ENCODE assay signal across 18 cellular contexts in the genomic region with DNA sequence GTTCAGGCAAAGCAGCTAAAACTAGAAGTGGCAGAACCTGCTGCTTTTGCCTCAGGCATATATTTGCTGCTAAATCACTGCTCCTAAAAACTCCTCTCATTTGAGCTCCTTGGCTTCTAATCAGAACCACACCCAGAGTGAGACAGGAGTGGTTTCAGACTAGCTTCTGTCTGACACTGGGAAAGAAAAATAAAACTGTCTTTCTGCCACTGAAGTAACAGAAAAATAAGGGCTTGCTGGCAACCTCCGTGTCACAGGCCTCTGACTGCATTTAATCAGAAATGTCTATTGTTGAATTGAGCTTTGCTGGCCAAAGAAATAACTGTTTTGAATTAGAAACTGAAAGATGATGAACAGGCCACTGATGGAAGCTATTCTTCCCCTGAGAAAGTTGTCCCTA. TPM values are rescaled to one million over a fixed set of nuclear protein-coding genes. Genes with fewer than 3 reads are reported as not detected.
DNase-seq lines count a peak whose midpoint lies in the region; ATAC-seq and TF ChIP-seq lines count a peak whose summit lies in the region.
"Had no signal": no experiment of that assay in that cellular context is flagged by ENCODE, and none has a peak within 500 bp of the region (broad histone marks: within the 10 kb centered on the region; RNA-seq: fewer than 3 reads in every experiment).

No MANE protein-coding gene starts in this region.

- H3K4me3 ChIP-seq in PC-3 (ENCODE audit: low read length) (peak overlapping the region; percentile 37; the same call in 1 of the 2 replicates), esophagus muscularis mucosa (peak overlapping the region in 1 of 4 donors; percentile 27), stomach (no peak overlapping the region)
- H3K4me3 ChIP-seq: coronary artery, upper lobe of left lung had no signal

- TF ChIP-seq CTCF in PC-3 (conservative IDR thresholded peaks at IDR 0.05; ENCODE audit: low read depth, low read length) (no peak), esophagus muscularis mucosa (IDR thresholded peaks at IDR 0.05) (no peak), stomach (IDR thresholded peaks at IDR 0.05) (no peak)

- no peak for TF ChIP-seq EP300 in esophagus muscularis mucosa (IDR thresholded peaks at IDR 0.05)
- no peak for TF ChIP-seq EP300 in stomach (IDR thresholded peaks at IDR 0.05)

- no TSS peak for BruUV-seq in PC-3 (replicated peaks; lab: Mats Ljungman, UMichigan)

- H3K27me3 ChIP-seq in PC-3 (ENCODE audit: low read length) (no peaks in the 10 kb centered on the region), esophagus muscularis mucosa (no peaks in the 10 kb centered on the region), stomach (no peaks in the 10 kb centered on the region)
- H3K27me3 ChIP-seq: upper lobe of left lung had no signal

- H3K4me1 ChIP-seq in PC-3 (ENCODE audit: insufficient read depth, low read length), result peaks cover 19% of the 10 kb centered on the region
- peaks cover 0 to 13% (median 8%) of the 10 kb centered on the region in 4 donors for H3K4me1 ChIP-seq in esophagus muscularis mucosa
- H3K4me1 ChIP-seq in stomach, result peaks cover 0 to 10% (median 2%) of the 10 kb centered on the region in 4 donors

- POLR2A ChIA-PET in PC-3 (lab: Charles Lee; ENCODE audit: unreplicated experiment), result no interaction called here

- no peaks in the 10 kb centered on the region for H4K20me1 ChIP-seq in PC-3 (ENCODE audit: low read length)

- H3K9me2 ChIP-seq in PC-3 (replicated peaks; ENCODE audit: low read length), result no peaks in the 10 kb centered on the region

- H3K9ac ChIP-seq in PC-3 (ENCODE audit: low read length), result no peak overlapping the region

- H3K79me2 ChIP-seq in PC-3 (ENCODE audit: low read length), result no peaks in the 10 kb centered on the region

- H3K9me3 ChIP-seq in PC-3 (ENCODE audit: low read length), result no peaks in the 10 kb centered on the region
- no peaks in the 10 kb centered on the region for H3K9me3 ChIP-seq in esophagus muscularis mucosa
- no peaks in the 10 kb centered on the region for H3K9me3 ChIP-seq in stomach
- H3K9me3 ChIP-seq: upper lobe of left lung had no signal

- CTCF ChIA-PET in PC-3 (lab: Charles Lee), result interaction anchor here (0.6 to 1.1 kb wide), 2 partner anchors 21 to 430 kb away, joined by 3 to 6 read pairs; no protein-coding TSS in a partner anchor

- peak; percentile 90 for ATAC-seq in PC-3
- ATAC-seq in HG03432 (IDR thresholded peaks at IDR 0.05; ENCODE audit: unreplicated experiment), result no peak
- ATAC-seq in left lobe of liver, result no peak

- DNase-seq in PC-3 (peak; percentile 73), esophagus muscularis mucosa (ENCODE audit: extremely low spot score) (no peak), islet precursor cell (peak; percentile 51), stomach (no peak), left lobe of liver (ENCODE audit: low spot score) (no peak), NCI-H146 treated with DMSO at 0.1 percent for 48 hours (lab: John Stamatoyannopoulos, UW; ENCODE audit: unreplicated experiment) (no peak)
- DNase-seq in activated CD8-positive, alpha-beta memory T cell treated with anti-CD3 and anti-CD28 coated beads, Interleukin-2, amount 50 U/mL, for 48 hours, result no peak
- DNase-seq: activated CD4-positive, alpha-beta T cell treated with anti-CD3 and anti-CD28 coated beads, Interleukin-2, amount 50 U/mL, for 4 hours; activated T-cell treated with anti-CD3 and anti-CD28 coated beads, Interleukin-2, amount 50 U/mL, for 72 hours; Calu3; foreskin melanocyte; immature natural killer cell; NCI-H526 treated with DMSO at 0.1 percent for 48 hours; stimulated activated CD8-positive, alpha-beta memory T cell treated with anti-CD3 and anti-CD28 coated beads, Interleukin-4, amount 100 ng/mL, for 48 hours; SW 1271; upper lobe of left lung had no signal

- H3K27ac ChIP-seq in PC-3 (ENCODE audit: low read length), result peak overlapping the region; percentile 49
- peak overlapping the region; percentile 41 to 68 (median 63) for H3K27ac ChIP-seq in esophagus muscularis mucosa (replicated peaks in 1 of 4)
- peak overlapping the region in 3 of 5 donors; percentile 31 to 59 (median 40) for H3K27ac ChIP-seq in stomach
- H3K27ac ChIP-seq: upper lobe of left lung had no signal

- H3K36me3 ChIP-seq in PC-3 (ENCODE audit: low read depth, low read length), result no peaks in the 10 kb centered on the region
- no peaks in the 10 kb centered on the region for H3K36me3 ChIP-seq in esophagus muscularis mucosa
- H3K36me3 ChIP-seq in stomach, result no peaks in the 10 kb centered on the region
- H3K36me3 ChIP-seq: upper lobe of left lung had no signal

- WGBS in esophagus muscularis mucosa, result 64% methylated on average over 1 of the region's 1 CpG
- WGBS in stomach, 5 donors, result 26 to 63% (median 29%) methylated on average over 1 of the region's 1 CpG

- no peak overlapping the region for H2AFZ ChIP-seq in PC-3 (ENCODE audit: low read length)

- no peak for TF ChIP-seq POLR2A in esophagus muscularis mucosa (IDR thresholded peaks at IDR 0.05; ENCODE audit: low read depth)
- no peak for TF ChIP-seq POLR2A in stomach (IDR thresholded peaks at IDR 0.05)

- intact Hi-C loops in PC-3 (cut with micrococcal nuclease) (loop anchor here (5.0 kb wide), 1 partner anchor 34 kb away; no protein-coding TSS in a partner anchor), esophagus muscularis mucosa (cut with DNase I) (no loop called here), stomach (cut with DNase I; ENCODE audit: low total_unique reads) (no loop called here)

- H3K4me2 ChIP-seq in PC-3 (ENCODE audit: low read length), result peak overlapping the region; percentile 66

- H3F3A ChIP-seq in PC-3 (ENCODE audit: low read length, unreplicated experiment), result no peaks in the 10 kb centered on the region

RNA-seq across cellular contexts. Expression of a gene that starts 52.1 kb away (rescaled TPM):
- total RNA-seq in PC-3 (2014; rRNA removed), result 13.0 and 13.8 TPM in 2 replicates
- 10 to 100 TPM; 12.0 to 13.9 (median 13.3) TPM for total RNA-seq in esophagus muscularis mucosa
- total RNA-seq in stomach, result 10 to 100 TPM; 16.1 to 53.1 (median 28.3) TPM
- polyA plus RNA-seq in stomach, result 10 to 100 TPM; 11.1 to 16.5 (median 13.2) TPM
- 30.1 TPM for total RNA-seq in left lobe of liver

Comparison
In these comparisons a context has a peak if more than half of its experiments do, and no peak if none do; other contexts are left out.
1. DNase-seq: peak in PC-3 (single experiment) and islet precursor cell (single experiment); none in esophagus muscularis mucosa (single experiment), stomach (single experiment), left lobe of liver (single experiment), activated CD8-positive, alpha-beta memory T cell treated with anti-CD3 and anti-CD28 coated beads, Interleukin-2, amount 50 U/mL, for 48 hours (single experiment) and NCI-H146 treated with DMSO at 0.1 percent for 48 hours (single experiment).
2. Peak in every context shown above with its lines, with median percentiles within 50 percentile points of each other: H3K27ac ChIP-seq.